Comparison of ENCODE assay signal across 9 cellular contexts in genomic region chr9:41074356-41074942, GRCh38. TPM values are rescaled to one million over a fixed set of nuclear protein-coding genes. Genes with fewer than 3 reads are reported as not detected.
A peak's percentile ranks its signal among the peaks of the same experiment; 100 is the strongest.
DNase-seq lines count a peak whose midpoint lies in the region; ATAC-seq, FAIRE-seq and TF ChIP-seq lines count a peak whose summit lies in the region.
"Not testable (repeated sequence)": the region's sequence is repeated elsewhere in the genome, so short reads cannot be mapped to it uniquely, and the experiment has no call there.
"Had no signal": no experiment of that assay in that cellular context is flagged by ENCODE, and none has a peak within 500 bp of the region (broad histone marks: within the 10 kb centered on the region; RNA-seq: fewer than 3 reads in every experiment).

No MANE protein-coding gene starts in this region.

- peaks cover 15 to 25% of the 10 kb centered on the region in 2 experiments for H3K9me3 Mint-ChIP-seq in H9
- not testable (repeated sequence) for H3K9me3 Mint-ChIP-seq in activated CD8-positive, alpha-beta T cell treated with anti-CD3 and anti-CD28 coated beads for 36 hours

- peak overlapping the region; percentile 39 for H3K4me2 ChIP-seq in H9 (ENCODE audit: insufficient read depth, insufficient read length, low read length)

- H3K36me3 ChIP-seq in ovary = not testable (repeated sequence)

- H3T11ph ChIP-seq in H9 (ENCODE audit: low read length) = not testable (repeated sequence)

- not testable (repeated sequence) for TF ChIP-seq CTCF in H9 (conservative IDR thresholded peaks at IDR 0.05); activated CD8-positive, alpha-beta T cell treated with anti-CD3 and anti-CD28 coated beads for 36 hours (IDR thresholded peaks at IDR 0.05); dorsolateral prefrontal cortex (IDR thresholded peaks at IDR 0.05 in 54 of 56, conservative IDR thresholded peaks at IDR 0.05 in 2 of 56; ENCODE audit: low read depth in 1 of 56, partially characterized antibody in 56 of 56); ovary (IDR thresholded peaks at IDR 0.05)

- H2BK20ac ChIP-seq in H9 (ENCODE audit: low read depth, low read length, poor library complexity, severe bottlenecking) = not testable (repeated sequence)

- not testable (repeated sequence) for H3K23me2 ChIP-seq in H9 (ENCODE audit: insufficient read length, low read depth, low read length, poor library complexity, severe bottlenecking)

- peak overlapping the region; percentile 19 to 86 (median 65) for H3K4me3 ChIP-seq in dorsolateral prefrontal cortex
- peak overlapping the region; percentile 52 for H3K4me3 ChIP-seq in iPS-18c (ENCODE audit: insufficient read depth, low read depth, low read length)
- peak overlapping the region; percentile 76 for H3K4me3 ChIP-seq in ovary

- not testable (repeated sequence) for H3K23ac ChIP-seq in H9 (ENCODE audit: insufficient read length, low read depth, low read length)

- not testable (repeated sequence) for H3K4me1 Mint-ChIP-seq in H9; activated CD8-positive, alpha-beta T cell treated with anti-CD3 and anti-CD28 coated beads for 36 hours (ENCODE audit: low read depth)

- POLR2A ChIA-PET in activated CD8-positive, alpha-beta T cell treated with anti-CD3 and anti-CD28 coated beads for 36 hours (lab: Charles Lee) = interaction anchor here (0.6 kb wide), 1 partner anchor 26 kb away, joined by 3 read pairs; no protein-coding TSS in a partner anchor

- peaks cover 72% of the 10 kb centered on the region for H3K27me3 Mint-ChIP-seq in H9 (ENCODE audit: low read depth)
- H3K27me3 Mint-ChIP-seq in activated CD8-positive, alpha-beta T cell treated with anti-CD3 and anti-CD28 coated beads for 36 hours = peaks cover 31% of the 10 kb centered on the region

- H3K36me3 Mint-ChIP-seq in H9 (ENCODE audit: insufficient read depth in 1 of 3, low read depth in 3 of 3); activated CD8-positive, alpha-beta T cell treated with anti-CD3 and anti-CD28 coated beads for 36 hours (ENCODE audit: low read depth): not testable (repeated sequence)

- not testable (repeated sequence) for H3K79me1 ChIP-seq in H9 (ENCODE audit: insufficient read depth, low read depth, low read length, poor library complexity, severe bottlenecking)

- H3K4ac ChIP-seq in H9 (ENCODE audit: low read depth, low read length) = not testable (repeated sequence)

- not testable (repeated sequence) for H2BK5ac ChIP-seq in H9 (ENCODE audit: insufficient read length, low read length)

- not testable (repeated sequence) for H3K56ac ChIP-seq in H9 (ENCODE audit: insufficient read length, low read depth, low read length)

- H3K27me3 ChIP-seq in H9 (ENCODE audit: insufficient read depth, low read length) (peaks cover 28% of the 10 kb centered on the region; the same call in 1 of the 2 replicates), dorsolateral prefrontal cortex (peaks cover 0 to 25% (median 9%) of the 10 kb centered on the region in 45 donors)
- not testable (repeated sequence) for H3K27me3 ChIP-seq in ovary

- H4K8ac ChIP-seq in H9 (replicated peaks; ENCODE audit: insufficient read length, low read depth, low read length) = not testable (repeated sequence)

- peak; percentile 75 for ATAC-seq in activated CD8-positive, alpha-beta T cell treated with anti-CD3 and anti-CD28 coated beads for 36 hours

- TF ChIP-seq POLR2A in GM12892 (IDR thresholded peaks at IDR 0.05; ENCODE audit: low read depth, low read length); ovary (IDR thresholded peaks at IDR 0.05): not testable (repeated sequence)

- not testable (repeated sequence) for H3K9me3 ChIP-seq in H9 (ENCODE audit: control insufficient read depth, low read depth, low read length); iPS-18c (ENCODE audit: control insufficient read depth, insufficient read depth, low read length); ovary

- not testable (repeated sequence) for H2AFZ ChIP-seq in H9 (ENCODE audit: low read length)

- H4K5ac ChIP-seq in H9 (ENCODE audit: insufficient read length, low read depth, low read length) = not testable (repeated sequence)

- intact Hi-C loops in activated CD8-positive, alpha-beta T cell treated with anti-CD3 and anti-CD28 coated beads for 36 hours (cut with micrococcal nuclease); dorsolateral prefrontal cortex (cut with DNase I); ovary (cut with DNase I): not testable (repeated sequence)

- TF ChIP-seq EP300 in ovary (IDR thresholded peaks at IDR 0.05) = not testable (repeated sequence)

- CTCF ChIA-PET in activated CD8-positive, alpha-beta T cell treated with anti-CD3 and anti-CD28 coated beads for 36 hours (lab: Charles Lee) = not testable (repeated sequence)

- not testable (repeated sequence) for H4K91ac ChIP-seq in H9 (ENCODE audit: insufficient read length, low read depth, low read length)

- H3K79me2 ChIP-seq in H9 (ENCODE audit: insufficient read depth, low read length) = not testable (repeated sequence)

- H3K27ac ChIP-seq in H9 (ENCODE audit: insufficient read length, low read depth, low read length) = not testable (repeated sequence)
- peak overlapping the region in 4 of 59 donors; percentile 3 to 69 (median 39) for H3K27ac ChIP-seq in dorsolateral prefrontal cortex
- peak overlapping the region; percentile 34 to 82 for H3K27ac ChIP-seq in ovary

- not testable (repeated sequence) for H2BK15ac ChIP-seq in H9 (ENCODE audit: low read depth, low read length)

- not testable (repeated sequence) for H3K14ac ChIP-seq in H9 (ENCODE audit: insufficient read depth, low read length)

- H2BK12ac ChIP-seq in H9 (ENCODE audit: insufficient read length, low read depth, low read length) = not testable (repeated sequence)

- not testable (repeated sequence) for H3K18ac ChIP-seq in H9 (ENCODE audit: insufficient read length, low read depth, low read length)

- WGBS in H9 (ENCODE audit: extremely low coverage, insufficient read length, low lambda C conversion rate) = no CpG with 5 or more reads among the region's 63 CpGs
- 1 to 3% (median 3%) methylated on average over 52 to 63 of the region's 63 CpGs for WGBS in ovary, 3 donors

- not testable (repeated sequence) for FAIRE-seq in GM12892 (lab: Jason Lieb, UNC); HTR-8/SVneo (lab: Jason Lieb, UNC); urothelium cell line (lab: Jason Lieb, UNC)

- H3K4me1 ChIP-seq in H9 (ENCODE audit: insufficient read depth, low read length); ovary (ENCODE audit: insufficient read depth): not testable (repeated sequence)

- DNase-seq in GM12892 (ENCODE audit: insufficient read length) = peak; percentile 21
- peak; percentile 36 for DNase-seq in H9
- DNase-seq in HTR-8/SVneo (ENCODE audit: insufficient read length, low spot score) = peak; percentile 3
- DNase-seq in activated CD8-positive, alpha-beta T cell treated with anti-CD3 and anti-CD28 coated beads for 36 hours = peak; percentile 15
- DNase-seq in dorsolateral prefrontal cortex = peak in 4 of 10 donors; percentile 22 to 57 (median 40)
- DNase-seq in ovary = peak; percentile 56 to 79 (median 71)
- peak; percentile 49 for DNase-seq in urothelium cell line (ENCODE audit: low spot score)

- H3K9ac ChIP-seq in H9 (ENCODE audit: extremely low read depth, insufficient read length, low read length) = not testable (repeated sequence)

- H2AK5ac ChIP-seq in H9 (ENCODE audit: insufficient read length, low read length) = not testable (repeated sequence)

- H2BK120ac ChIP-seq in H9 (ENCODE audit: low read depth, low read length, poor library complexity, severe bottlenecking) = not testable (repeated sequence)

- H3K27ac Mint-ChIP-seq in H9; activated CD8-positive, alpha-beta T cell treated with anti-CD3 and anti-CD28 coated beads for 36 hours: not testable (repeated sequence)

- peak overlapping the region; percentile 69 to 83 for H3K4me3 Mint-ChIP-seq in H9
- H3K4me3 Mint-ChIP-seq in activated CD8-positive, alpha-beta T cell treated with anti-CD3 and anti-CD28 coated beads for 36 hours = peak overlapping the region; percentile 54

- H4K20me1 ChIP-seq in H9 (ENCODE audit: control insufficient read depth, insufficient read depth, insufficient read length) = not testable (repeated sequence)

RNA-seq across cellular contexts. Expression of gene FOXD4L6, which starts 54.0 kb away (rescaled TPM):
- not detected for polyA plus RNA-seq in GM12892 (2012; ENCODE audit: missing spikeins)
- 0.13 TPM in 1 of 2 replicates, not detected in the other for total RNA-seq in H9 (2021)
- under 1 TPM in 1 of 2 experiments, not detected in 1; 0.16 TPM for total RNA-seq in activated CD8-positive, alpha-beta T cell treated with anti-CD3 and anti-CD28 coated beads for 36 hours
- 1 to 10 TPM in 79 of 120 experiments, under 1 TPM in 25, not detected in 16; 0.30 to 5.0 (median 1.7) TPM for total RNA-seq in dorsolateral prefrontal cortex
- not detected for total RNA-seq in ovary
- polyA plus RNA-seq in ovary = not detected
- total RNA-seq: mucosa of gallbladder had no signal
